8 cellular contexts compared by ENCODE assay signal in genomic region chr7:79452495-79453265, GRCh38. TPM values are rescaled to one million over a fixed set of nuclear protein-coding genes. Genes with fewer than 3 reads are reported as not detected.
A peak's percentile ranks its signal among the peaks of the same experiment; 100 is the strongest.
DNase-seq lines count a peak whose midpoint lies in the region; ATAC-seq and TF ChIP-seq lines count a peak whose summit lies in the region.

No MANE protein-coding gene starts in this region.

- TF ChIP-seq CTCF in CD14-positive monocyte (IDR thresholded peaks at IDR 0.05), result no peak
- no peak for TF ChIP-seq CTCF in upper lobe of right lung (IDR thresholded peaks at IDR 0.05)

- H3K27me3 Mint-ChIP-seq in CD14-positive monocyte (ENCODE audit: low read depth in 3 of 3), result peaks cover 44 to 51% (median 46%) of the 10 kb centered on the region in 3 donors

- H3K4me1 Mint-ChIP-seq in CD14-positive monocyte, result peaks cover 30% of the 10 kb centered on the region

- H3K4me3 ChIP-seq in mesodermal cell (ENCODE audit: extremely low read depth, insufficient read depth, low read length, poor library complexity, severe bottlenecking), result peak overlapping the region; percentile 69
- H3K4me3 ChIP-seq in upper lobe of right lung, result peak overlapping the region; percentile 76

- H3K4me1 ChIP-seq in mesodermal cell (ENCODE audit: control insufficient read depth, insufficient read depth, low read length, poor library complexity, severe bottlenecking) (no peaks in the 10 kb centered on the region), upper lobe of right lung (peaks cover 16% of the 10 kb centered on the region)

- peak overlapping the region in 2 of 7 donors; percentile 35 to 52 for H3K27ac Mint-ChIP-seq in CD14-positive monocyte

- DNase-seq in CD14-positive monocyte (ENCODE audit: low spot score) (no peak), NCI-H345 (lab: John Stamatoyannopoulos, UW) (peak; percentile 23), epithelial cell of prostate (ENCODE audit: low read depth, low spot score) (no peak), upper lobe of right lung (peak; percentile 67), foreskin melanocyte (no peak)

- H3K9me3 ChIP-seq in mesodermal cell (ENCODE audit: control insufficient read depth, low read length), result no peaks in the 10 kb centered on the region
- H3K9me3 ChIP-seq in upper lobe of right lung, result no peaks in the 10 kb centered on the region

- no peaks in the 10 kb centered on the region for H3K27me3 ChIP-seq in upper lobe of right lung

- H3K27ac ChIP-seq in epithelial cell of prostate (peak overlapping the region; percentile 95), mesodermal cell (ENCODE audit: low read depth, low read length, severe bottlenecking) (peak overlapping the region; percentile 19), upper lobe of right lung (peak overlapping the region; percentile 94)

- peaks cover 0 to 15% (median 6%) of the 10 kb centered on the region in 7 donors for H3K9me3 Mint-ChIP-seq in CD14-positive monocyte

- intact Hi-C loops in CD14-positive monocyte (cut with micrococcal nuclease), result no loop called here
- intact Hi-C loops in upper lobe of right lung (cut with DNase I), result no loop called here

- peak overlapping the region; percentile 77 to 98 for H3K4me3 Mint-ChIP-seq in CD14-positive monocyte

- H3K36me3 ChIP-seq in mesodermal cell (ENCODE audit: control insufficient read depth, insufficient read depth, low read length) (peaks cover 7% of the 10 kb centered on the region), upper lobe of right lung (no peaks in the 10 kb centered on the region)

- 0 to 1% methylated on average over 17 to 35 of the region's 37 CpGs for WGBS in mesodermal cell (ENCODE audit: insufficient coverage in 2 of 2), 2 experiments

- ATAC-seq in upper lobe of right lung (peak; percentile 17), GM19463 (IDR thresholded peaks at IDR 0.05; ENCODE audit: unreplicated experiment) (no peak), GM21717 (IDR thresholded peaks at IDR 0.05; ENCODE audit: unreplicated experiment) (no peak)

- H3K36me3 Mint-ChIP-seq in CD14-positive monocyte, result peaks cover 0 to 4% of the 10 kb centered on the region in 2 donors

RNA-seq across cellular contexts. Expression of gene MAGI2, which starts 0.8 kb away (rescaled TPM):
- polyA plus RNA-seq in CD14-positive monocyte, result under 1 TPM in 1 of 2 donors, not detected in 1; 0.11 TPM
- 3.7 TPM for polyA plus RNA-seq in mesodermal cell (2013, experiment 1 of 2)
- 2.8 TPM for polyA plus RNA-seq in mesodermal cell (2013, experiment 2 of 2)
- 12.8 TPM for total RNA-seq in upper lobe of right lung

Comparison
In these comparisons a context has a peak if more than half of its experiments do, and no peak if none do; other contexts are left out.
1. DNase-seq: peak in NCI-H345 (single experiment) and upper lobe of right lung (single experiment); none in CD14-positive monocyte (single experiment), epithelial cell of prostate (single experiment) and foreskin melanocyte (single experiment).
2. H3K27ac ChIP-seq: peak in every context shown above with its lines; median percentile 95 in epithelial cell of prostate; 94 in upper lobe of right lung; 19 in mesodermal cell.